ENCODE assay signal across 1 cellular context in the genomic region with DNA sequence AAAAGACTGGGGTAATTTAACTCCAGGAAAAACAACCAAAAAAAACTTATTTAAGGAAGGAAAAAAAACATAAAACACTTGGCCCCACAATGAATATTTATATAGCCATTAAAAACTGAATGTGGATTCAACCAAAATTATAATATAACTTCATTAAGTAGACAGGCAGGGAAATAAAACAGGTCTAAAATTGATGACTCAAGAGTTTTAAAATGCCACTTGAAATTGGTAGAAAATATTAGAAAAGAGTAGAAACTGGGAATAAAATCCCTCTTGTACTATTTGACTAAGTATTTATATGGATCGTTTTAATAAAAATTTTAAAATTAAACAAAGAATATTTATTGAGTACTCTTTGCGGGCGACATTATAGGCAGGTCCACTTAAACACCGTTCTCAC.
TF ChIP-seq lines count a peak whose summit lies in the region.

No MANE protein-coding gene starts in this region.

TF ChIP-seq in IMR-90, 13 proteins besides CTCF, POLR2A, EP300 and RAD21 (continued from another document):
- no peak for TF ChIP-seq CEBPB (IDR thresholded peaks at IDR 0.05; ENCODE audit: low read depth, low read length)
